ENCODE assay signal across 16 cellular contexts in genomic region chr7:104142147-104142546, GRCh38.
"Had no signal": no experiment of that assay in that cellular context is flagged by ENCODE, and none has a peak within 500 bp of the region (broad histone marks: within the 10 kb centered on the region; RNA-seq: fewer than 3 reads in every experiment).

No MANE protein-coding gene starts in this region.

- ATAC-seq: activated CD8-positive, alpha-beta T cell treated with anti-CD3 and anti-CD28 coated beads for 36 hours; activated naive CD8-positive, alpha-beta T cell treated with anti-CD3 and anti-CD28 coated beads, Interleukin-2, amount 50 U/mL, for 24 hours; left ventricle myocardium superior; right cardiac atrium had no signal

- H3K9me3 ChIP-seq: breast epithelium, prostate gland, tibial nerve had no signal

- H3K27me3 ChIP-seq: breast epithelium, tibial nerve had no signal

- H3K27ac ChIP-seq: breast epithelium, prostate gland, tibial nerve had no signal

- H3K4me1 ChIP-seq: breast epithelium, prostate gland had no signal

- DNase-seq: activated CD4-positive, alpha-beta T cell treated with anti-CD3 and anti-CD28 coated beads, Interleukin-2, amount 10 ng/mL, durations not matched to agents 24 days and 14 days; activated CD8-positive, alpha-beta T cell treated with anti-CD3 and anti-CD28 coated beads for 36 hours; activated naive CD4-positive, alpha-beta T cell treated with anti-CD3 and anti-CD28 coated beads for 36 hours; activated naive CD8-positive, alpha-beta T cell treated with anti-CD3 and anti-CD28 coated beads, Interleukin-2, amount 50 U/mL, for 24 hours; activated T-cell treated with anti-CD3 and anti-CD28 coated beads, Interleukin-2, amount 50 U/mL, for 24 hours; anterior cingulate cortex; effector memory CD4-positive, alpha-beta T cell; immature natural killer cell; left ventricle myocardium superior; right cardiac atrium; T-helper 1 cell; T-helper 9 cell had no signal

- FAIRE-seq: urothelium cell line had no signal

- H3K36me3 ChIP-seq: breast epithelium, prostate gland had no signal

- H3K4me3 ChIP-seq: breast epithelium, prostate gland, tibial nerve had no signal
